In the genomic region with DNA sequence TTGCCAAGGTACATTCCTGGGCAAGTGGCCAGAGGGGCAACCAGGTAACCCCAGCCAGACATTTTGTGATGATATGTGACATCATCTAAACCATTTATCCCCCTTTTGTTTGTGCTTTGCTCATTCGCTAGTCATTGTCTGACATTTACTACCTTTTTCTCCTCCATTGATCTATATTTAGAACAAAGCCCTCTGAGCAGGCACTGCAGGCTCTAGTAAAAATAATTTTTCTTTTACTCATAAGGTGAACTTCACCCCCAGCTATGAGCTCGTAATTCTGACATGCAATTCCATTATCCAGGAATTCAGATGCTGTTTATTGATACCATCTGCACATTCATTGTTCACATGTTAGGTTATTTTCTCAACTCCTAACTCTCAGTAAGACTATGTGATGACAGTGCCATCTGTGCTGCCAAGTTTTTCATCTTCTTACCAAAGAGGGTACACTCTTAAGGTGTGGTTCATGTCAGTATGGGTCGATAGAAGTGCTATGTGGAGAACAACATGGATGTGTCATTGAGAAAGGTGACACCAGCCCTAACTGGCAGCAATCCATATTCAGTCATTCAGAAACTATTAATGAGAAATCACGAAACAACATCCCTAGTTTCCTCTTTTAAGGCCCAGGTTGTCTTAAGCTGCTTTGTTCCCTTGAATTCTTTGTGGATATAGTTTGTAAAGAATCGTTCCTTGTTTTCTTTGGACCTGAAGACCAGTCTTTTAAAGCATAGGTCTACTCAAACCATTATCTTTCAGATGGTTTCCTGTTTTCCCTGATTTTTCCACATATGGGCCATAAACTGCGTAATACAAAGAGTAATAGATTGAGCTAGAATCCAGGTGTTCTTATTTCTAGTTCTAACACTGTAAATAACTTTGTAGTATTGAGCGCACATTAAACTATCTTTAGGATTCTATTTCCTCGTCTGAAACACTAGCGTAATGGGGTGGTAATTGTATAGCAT, we compare ENCODE assay signal across 12 cellular contexts.
A peak's percentile ranks its signal among the peaks of the same experiment; 100 is the strongest.
DNase-seq lines count a peak whose midpoint lies in the region; ATAC-seq and TF ChIP-seq lines count a peak whose summit lies in the region.
"Had no signal": no experiment of that assay in that cellular context is flagged by ENCODE, and none has a peak within 500 bp of the region (broad histone marks: within the 10 kb centered on the region; RNA-seq: fewer than 3 reads in every experiment).

No MANE protein-coding gene starts in this region.

- H3K4me1 ChIP-seq in mesendoderm (ENCODE audit: control insufficient read depth, low read depth, low read length) (no peaks in the 10 kb centered on the region), spleen (no peaks in the 10 kb centered on the region)
- H3K4me1 ChIP-seq: psoas muscle had no signal

- H2BK120ac ChIP-seq in mesendoderm (ENCODE audit: low read depth, low read length): peak overlapping the region; percentile 28

- no peak for ATAC-seq in GM18870 (IDR thresholded peaks at IDR 0.05; ENCODE audit: unreplicated experiment)
- ATAC-seq in left ventricle myocardium superior: no peak
- ATAC-seq: psoas muscle had no signal

- POLR2A ChIA-PET in BJ (lab: Charles Lee): interaction anchor here (0.6 to 1.0 kb wide), 2 partner anchors 9 to 35 kb away, joined by 3 to 6 read pairs; no protein-coding TSS in a partner anchor

- H3K36me3 ChIP-seq in BJ (ENCODE audit: control insufficient read depth, insufficient read depth, low read length) (no peaks in the 10 kb centered on the region), brain microvascular endothelial cell (replicated peaks) (no peaks in the 10 kb centered on the region), mesendoderm (ENCODE audit: control insufficient read depth, insufficient read depth, low read length) (no peaks in the 10 kb centered on the region), spleen (no peaks in the 10 kb centered on the region)

- peak overlapping the region; percentile 85 for H2BK15ac ChIP-seq in mesendoderm (replicated peaks; ENCODE audit: low read depth)

- H3K56ac ChIP-seq in mesendoderm (ENCODE audit: low read length): no peak overlapping the region

- no peak overlapping the region for H4K5ac ChIP-seq in mesendoderm (ENCODE audit: low read length)

- no peak for TF ChIP-seq POLR2A in spleen (IDR thresholded peaks at IDR 0.05)

- H3K9ac ChIP-seq in mesendoderm (ENCODE audit: low read length): no peak overlapping the region

- TF ChIP-seq CTCF in BJ (IDR thresholded peaks at IDR 0.05; ENCODE audit: insufficient read depth, low read depth, low read length): no peak
- no peak for TF ChIP-seq CTCF in brain microvascular endothelial cell (IDR thresholded peaks at IDR 0.05; ENCODE audit: low read depth, low read length, missing control alignments)
- no peak for TF ChIP-seq CTCF in spleen (IDR thresholded peaks at IDR 0.05 in 8 of 11, conservative IDR thresholded peaks at IDR 0.05 in 3 of 11)

- no peaks in the 10 kb centered on the region for H3K79me2 ChIP-seq in mesendoderm (ENCODE audit: control insufficient read depth, insufficient read depth, low read length)

- CTCF ChIA-PET in BJ (lab: Yijun Ruan, JAX): interaction anchor here (1.1 kb wide), 2 partner anchors 36 to 193 kb away, joined by 4 read pairs; no protein-coding TSS in a partner anchor

- H2BK5ac ChIP-seq in mesendoderm (ENCODE audit: low read length): no peak overlapping the region

- peak overlapping the region; percentile 41 for H3K18ac ChIP-seq in mesendoderm (ENCODE audit: low read length)

- peak; percentile 94 for DNase-seq in BJ (ENCODE audit: low read depth)
- peak; percentile 79 for DNase-seq in LHCN-M2 (ENCODE audit: low read depth)
- DNase-seq in brain microvascular endothelial cell: peak; percentile 51
- DNase-seq in mesendoderm: no peak
- no peak for DNase-seq in spleen
- no peak for DNase-seq in left ventricle myocardium superior
- no peak for DNase-seq in D341Med (ENCODE audit: low spot score)
- DNase-seq: activated CD8-positive, alpha-beta memory T cell treated with anti-CD3 and anti-CD28 coated beads, Interleukin-2, amount 50 U/mL, for 48 hours; NCI-H2081 treated with DMSO at 0.1 percent for 48 hours; psoas muscle; T-helper 1 cell had no signal

- WGBS in mesendoderm (ENCODE audit: extremely low coverage, insufficient coverage, low lambda C conversion rate): no CpG with 5 or more reads among the region's 9 CpGs
- WGBS in spleen, 5 donors: 68 to 78% (median 76%) methylated on average over 9 of the region's 9 CpGs

- intact Hi-C loops in spleen (cut with DNase I; ENCODE audit: low total_unique reads) (no loop called here), left ventricle myocardium superior (cut with micrococcal nuclease) (loop anchor here (10.0 kb wide), 1 partner anchor 50 kb away; no protein-coding TSS in a partner anchor)

- no peaks in the 10 kb centered on the region for H3K9me3 ChIP-seq in spleen
- H3K9me3 ChIP-seq: psoas muscle had no signal

- H3K23ac ChIP-seq in mesendoderm (ENCODE audit: low read length): no peak overlapping the region

- H3K79me1 ChIP-seq in mesendoderm (ENCODE audit: low read length): no peaks in the 10 kb centered on the region

- no peak overlapping the region for H4K8ac ChIP-seq in mesendoderm (ENCODE audit: low read depth, low read length)

- H2AK5ac ChIP-seq in mesendoderm (ENCODE audit: low read length): no peak overlapping the region

- no peak overlapping the region for H3K4ac ChIP-seq in mesendoderm (ENCODE audit: low read depth, low read length)

- H3K27me3 ChIP-seq in BJ (ENCODE audit: control insufficient read depth, insufficient read depth, low read length): no peaks in the 10 kb centered on the region
- no peaks in the 10 kb centered on the region for H3K27me3 ChIP-seq in brain microvascular endothelial cell (replicated peaks)
- H3K27me3 ChIP-seq in mesendoderm (ENCODE audit: insufficient read depth, low read length, poor library complexity): no peaks in the 10 kb centered on the region
- no peaks in the 10 kb centered on the region for H3K27me3 ChIP-seq in spleen (replicated peaks in 1 of 7)

- no peak overlapping the region for H3K4me2 ChIP-seq in mesendoderm (ENCODE audit: low read length)

- in situ Hi-C loops in brain microvascular endothelial cell (cut with HindIII; ENCODE audit: low pct_ligation_motif_present, low sequenced_read_pairs): no loop called here

- H3K4me3 ChIP-seq in BJ (ENCODE audit: low read depth, low read length) (no peak overlapping the region), brain microvascular endothelial cell (ENCODE audit: low read depth, low read length) (no peak overlapping the region), mesendoderm (ENCODE audit: low read length) (no peak overlapping the region), spleen (no peak overlapping the region)
- H3K4me3 ChIP-seq: psoas muscle had no signal

- H3K27ac ChIP-seq in brain microvascular endothelial cell: peak overlapping the region; percentile 59
- H3K27ac ChIP-seq in mesendoderm (ENCODE audit: low read depth, low read length): no peak overlapping the region
- no peak overlapping the region for H3K27ac ChIP-seq in spleen
- H3K27ac ChIP-seq: psoas muscle had no signal

Comparison
In these comparisons a context has a peak if more than half of its experiments do, and no peak if none do; other contexts are left out.
1. DNase-seq: peak in BJ (single experiment), LHCN-M2 (single experiment) and brain microvascular endothelial cell (single experiment); none in mesendoderm (single experiment), spleen (single experiment), left ventricle myocardium superior (single experiment) and D341Med (single experiment).